8 cellular contexts compared by ENCODE assay signal in the genomic region with DNA sequence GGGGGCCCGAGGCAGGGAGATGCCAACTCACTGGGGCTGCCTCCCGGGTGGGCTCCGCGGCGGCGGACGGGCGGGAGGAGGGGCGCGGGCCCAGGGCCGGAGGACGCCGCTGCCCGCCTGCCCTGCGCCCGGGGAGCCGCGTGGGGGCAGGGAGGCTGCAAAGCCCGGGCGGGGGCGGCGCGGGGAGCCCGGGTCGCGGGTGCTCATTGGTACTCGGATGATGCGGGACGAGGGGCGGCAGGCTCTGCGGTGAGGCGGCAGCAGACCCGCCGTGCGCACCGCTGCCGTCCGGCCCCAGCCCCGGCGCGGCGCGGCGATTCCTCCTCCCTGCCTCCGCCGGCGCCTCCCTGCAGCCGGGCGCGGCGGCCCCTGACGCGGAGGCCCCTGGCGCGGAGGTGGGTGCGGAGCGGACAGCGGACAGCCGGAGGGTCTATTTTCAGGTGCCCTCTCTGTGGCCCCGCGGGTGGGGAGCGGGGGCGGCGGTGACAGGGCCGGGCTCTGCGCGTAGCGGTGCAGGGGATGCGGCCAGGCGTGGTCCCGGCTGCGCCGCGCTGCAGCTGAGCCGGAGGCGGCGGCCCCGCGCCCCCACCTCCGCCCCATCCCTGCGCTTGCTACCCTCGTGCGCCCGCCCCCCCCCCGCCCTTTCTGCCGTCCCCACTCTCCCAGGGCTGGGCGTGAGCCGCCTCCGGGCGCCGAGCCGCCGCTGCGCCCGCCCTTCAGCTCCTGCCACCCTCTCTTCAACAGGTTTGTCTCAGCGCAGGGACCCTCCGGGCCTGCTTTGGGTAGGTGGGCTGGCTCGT. TPM values are rescaled to one million over a fixed set of nuclear protein-coding genes. Genes with fewer than 3 reads are reported as not detected.
DNase-seq lines count a peak whose midpoint lies in the region; ATAC-seq and TF ChIP-seq lines count a peak whose summit lies in the region.

No MANE protein-coding gene starts in this region.

- H3K9ac ChIP-seq in colonic mucosa (ENCODE audit: low read depth in 2 of 2, low read length in 2 of 2), result peak overlapping the region; percentile 51 to 55
- peak overlapping the region in 4 of 5 donors; percentile 63 to 75 (median 70) for H3K9ac ChIP-seq in subcutaneous abdominal adipose tissue (ENCODE audit: low read length in 5 of 5)

- H3K27me3 ChIP-seq in colonic mucosa (peaks cover 31% of the 10 kb centered on the region), left lung (peaks cover 0 to 53% of the 10 kb centered on the region in 2 donors), subcutaneous abdominal adipose tissue (ENCODE audit: control insufficient read depth in 5 of 5, insufficient read depth in 4 of 5, low read length in 5 of 5) (no peaks in the 10 kb centered on the region)

- DNase-seq in stimulated activated CD4-positive, alpha-beta T cell treated with anti-CD3 and anti-CD28 coated beads, Interleukin-4, amount 100 ng/mL, for 1 hour, result peak; percentile 5
- no peak for DNase-seq in stimulated activated CD4-positive, alpha-beta T cell treated with anti-CD3 and anti-CD28 coated beads, Interleukin-4, amount 100 ng/mL, for 4 hours
- DNase-seq in SK-N-DZ (ENCODE audit: low spot score), result peak; percentile 41
- no peak for DNase-seq in colonic mucosa
- peak in 1 of 2 donors; percentile 78 for DNase-seq in left lung
- DNase-seq in mesenteric fat pad (ENCODE audit: low spot score), result no peak

- H3K36me3 ChIP-seq in colonic mucosa (no peaks in the 10 kb centered on the region), left lung (no peaks in the 10 kb centered on the region), subcutaneous abdominal adipose tissue (ENCODE audit: control insufficient read depth in 5 of 5, insufficient read depth in 5 of 5, low read length in 5 of 5) (no peaks in the 10 kb centered on the region)

- peak; percentile 36 for ATAC-seq in HG03460 (IDR thresholded peaks at IDR 0.05; ENCODE audit: unreplicated experiment)
- ATAC-seq in left lung, result peak; percentile 46

- H3K9me3 ChIP-seq in colonic mucosa, result no peaks in the 10 kb centered on the region
- H3K9me3 ChIP-seq in left lung, result no peaks in the 10 kb centered on the region
- no peaks in the 10 kb centered on the region for H3K9me3 ChIP-seq in subcutaneous abdominal adipose tissue (ENCODE audit: control insufficient read depth in 5 of 5, low read length in 5 of 5)

- H3K4me1 ChIP-seq in colonic mucosa (peaks cover 3% of the 10 kb centered on the region), left lung (peaks cover 11 to 52% of the 10 kb centered on the region in 2 donors), subcutaneous abdominal adipose tissue (ENCODE audit: control insufficient read depth in 5 of 5, insufficient read depth in 5 of 5, low read length in 5 of 5) (peaks cover 8 to 53% (median 48%) of the 10 kb centered on the region in 5 donors)

- H3K4me3 ChIP-seq in colonic mucosa (peak overlapping the region; percentile 57), left lung (peak overlapping the region; percentile 50 to 64), subcutaneous abdominal adipose tissue (ENCODE audit: low read depth in 1 of 5, low read length in 5 of 5) (peak overlapping the region; percentile 83 to 94 (median 87))

- intact Hi-C loops in colonic mucosa (cut with DNase I) (no loop called here), left lung (cut with DNase I) (no loop called here)

- H3K27ac ChIP-seq in colonic mucosa (peak overlapping the region; percentile 70), left lung (peak overlapping the region; percentile 84 to 96), subcutaneous abdominal adipose tissue (ENCODE audit: low read depth, low read length) (peak overlapping the region; percentile 93)

- TF ChIP-seq CTCF in colonic mucosa (IDR thresholded peaks at IDR 0.05) (no peak), left lung (IDR thresholded peaks at IDR 0.05) (no peak)

RNA-seq across cellular contexts. Expression of a gene that starts 0.6 kb away (rescaled TPM):
- 45.3 and 49.7 TPM in 2 replicates for polyA plus RNA-seq in SK-N-DZ (2014; cell fraction: cytosol; rRNA removed)
- 44.3 and 68.7 TPM in 2 replicates for polyA plus RNA-seq in SK-N-DZ (2014; cell fraction: nucleus; rRNA removed)
- total RNA-seq in colonic mucosa (100 to 1,000 TPM; 325 to 338 TPM), left lung (100 to 1,000 TPM; 441 to 550 TPM), mesenteric fat pad (776 TPM)

Comparison
In these comparisons a context has a peak if more than half of its experiments do, and no peak if none do; other contexts are left out.
1. DNase-seq: peak in stimulated activated CD4-positive, alpha-beta T cell treated with anti-CD3 and anti-CD28 coated beads, Interleukin-4, amount 100 ng/mL, for 1 hour (single experiment) and SK-N-DZ (single experiment); none in stimulated activated CD4-positive, alpha-beta T cell treated with anti-CD3 and anti-CD28 coated beads, Interleukin-4, amount 100 ng/mL, for 4 hours (0 of 2), colonic mucosa (single experiment) and mesenteric fat pad (single experiment).
2. Peak in every context shown above with its lines, with median percentiles within 50 percentile points of each other: H3K27ac ChIP-seq and H3K4me3 ChIP-seq.